ENCODE assay signal across 10 cellular contexts in genomic region chr15:79185199-79185598, GRCh38.
DNase-seq lines count a peak whose midpoint lies in the region; ATAC-seq, FAIRE-seq and TF ChIP-seq lines count a peak whose summit lies in the region.
"Had no signal": no experiment of that assay in that cellular context is flagged by ENCODE, and none has a peak within 500 bp of the region (broad histone marks: within the 10 kb centered on the region; RNA-seq: fewer than 3 reads in every experiment).

No MANE protein-coding gene starts in this region.

- H4K20me1 ChIP-seq in K562 (replicated peaks; ENCODE audit: control insufficient read depth, insufficient read depth, low read length): no peaks in the 10 kb centered on the region; the same call in 1 of the 2 replicates

- POLR2A ChIA-PET in GM10248 (lab: Yijun Ruan, JAX) (no interaction called here), K562 (lab: Yijun Ruan, JAX) (interaction anchor here (0.6 to 1.2 kb wide), 2 partner anchors 139 to 279 kb away, joined by 3 read pairs; no protein-coding TSS in a partner anchor)

- no peak overlapping the region for H3K4me3 ChIP-seq in K562
- H3K4me3 ChIP-seq in effector memory CD4-positive, alpha-beta T cell (ENCODE audit: insufficient read depth, low read depth, low read length, poor library complexity, severe bottlenecking): no peak overlapping the region

- H3K9me3 ChIP-seq in K562 (replicated peaks; ENCODE audit: control insufficient read depth, insufficient read depth, low read depth, low read length): no peaks in the 10 kb centered on the region
- H3K9me3 ChIP-seq in effector memory CD4-positive, alpha-beta T cell (ENCODE audit: control insufficient read depth, low read length): no peaks in the 10 kb centered on the region

- peaks cover 17 to 33% of the 10 kb centered on the region in 2 experiments; a peak in 4 of 5 replicates for H3K27me3 ChIP-seq in K562 (ENCODE audit: control insufficient read depth in 2 of 2, insufficient read depth in 2 of 2, low read length in 2 of 2)
- no peaks in the 10 kb centered on the region for H3K27me3 ChIP-seq in effector memory CD4-positive, alpha-beta T cell (replicated peaks; ENCODE audit: control insufficient read depth, insufficient read depth, low read length, poor library complexity, severe bottlenecking)

- no peaks in the 10 kb centered on the region for H3K79me2 ChIP-seq in K562 (ENCODE audit: control insufficient read depth, insufficient read depth, low read length)

- H2AFZ ChIP-seq in K562 (ENCODE audit: low read depth, low read length): no peak overlapping the region

- DNase-seq in GM10248 (ENCODE audit: extremely low spot score) (no peak), K562 (ENCODE audit: extremely low read depth in 1 of 4, low spot score in 3 of 4) (peak; percentile 38 to 50 (median 48)), NCI-H226 (no peak)
- DNase-seq in stimulated activated CD4-positive, alpha-beta T cell treated with anti-CD3 and anti-CD28 coated beads, Interleukin-12 subunit alpha, Interleukin-12 subunit beta, amount 100 ng/mL, for 4 hours: peak; percentile 9
- no peak for DNase-seq in effector memory CD4-positive, alpha-beta T cell
- DNase-seq: NCI-H2107 had no signal

- peak; percentile 9 for TF ChIP-seq CTCF in GM10248 (IDR thresholded peaks at IDR 0.05; ENCODE audit: control extremely low read depth, extremely low read depth, low read depth, missing control alignments)
- TF ChIP-seq CTCF in LNCAP (IDR thresholded peaks at IDR 0.05): peak; percentile 24; the same call in 1 of the 2 replicates
- peak; percentile 31 to 59 (median 40); a peak in 5 of 6 replicates for TF ChIP-seq CTCF in K562 (IDR thresholded peaks at IDR 0.05 in 2 of 3, conservative IDR thresholded peaks at IDR 0.05 in 1 of 3; ENCODE audit: insufficient read depth in 2 of 3, low read depth in 1 of 3, low read length in 3 of 3)

- H3K9ac ChIP-seq in K562 (ENCODE audit: insufficient read depth in 1 of 2, low read depth in 2 of 2, low read length in 2 of 2): no peak overlapping the region

- H3K27ac ChIP-seq in K562 (ENCODE audit: extremely low read depth, low read depth, low read length): no peak overlapping the region
- no peak overlapping the region for H3K27ac ChIP-seq in effector memory CD4-positive, alpha-beta T cell (ENCODE audit: insufficient read depth, low read length, poor library complexity, severe bottlenecking)
- H3K27ac ChIP-seq: VCaP had no signal

- WGBS in K562 (ENCODE audit: insufficient coverage, low coverage, missing lambda C conversion rate): 18% methylated on average over 7 of the region's 7 CpGs

- BruUV-seq in K562 (replicated peaks; lab: Mats Ljungman, UMichigan): no TSS peak

- intact Hi-C loops in K562 (cut with micrococcal nuclease): loop anchor here (10.0 kb wide), 1 partner anchor 280 kb away; no protein-coding TSS in a partner anchor

- no peak overlapping the region for H3K4me2 ChIP-seq in K562 (ENCODE audit: insufficient read depth, low read length)

- CTCF ChIA-PET in GM10248 (lab: Yijun Ruan, JAX) (interaction anchor here (0.8 to 11.4 kb wide), 53 partner anchors 8 to 428 kb away, joined by 3 to 247 read pairs (median 4); no protein-coding TSS in a partner anchor), K562 (lab: Yijun Ruan, JAX; ENCODE audit: low intra/inter-chr PET ratio) (interaction anchor here (0.6 to 4.5 kb wide), 4 partner anchors 154 to 286 kb away, joined by 5 to 39 read pairs (median 8); no protein-coding TSS in a partner anchor)

- TF ChIP-seq EP300 in K562 (IDR thresholded peaks at IDR 0.05; ENCODE audit: low read length): no peak

- H3K36me3 ChIP-seq in K562 (ENCODE audit: control insufficient read depth, insufficient read depth, low read length): no peaks in the 10 kb centered on the region
- no peaks in the 10 kb centered on the region for H3K36me3 ChIP-seq in effector memory CD4-positive, alpha-beta T cell (ENCODE audit: control insufficient read depth, insufficient read depth, low read length)

- no peaks in the 10 kb centered on the region for H3K9me1 ChIP-seq in K562 (ENCODE audit: control insufficient read depth, insufficient read depth, low read length)

- ATAC-seq in K562 (peak; percentile 93), GM18511 (IDR thresholded peaks at IDR 0.05; ENCODE audit: unreplicated experiment) (no peak), HG03025 (IDR thresholded peaks at IDR 0.05; ENCODE audit: low FRiP score, unreplicated experiment) (no peak)

- TF ChIP-seq POLR2A in K562 (conservative IDR thresholded peaks at IDR 0.05): no peak

- no peak for TF ChIP-seq RAD21 in K562 (CRISPR knock-in tag; conservative IDR thresholded peaks at IDR 0.05 in 1 of 2, IDR thresholded peaks at IDR 0.05 in 1 of 2)

- in situ Hi-C loops in K562 (cut with MboI): loop anchor here (10.0 kb wide), 1 partner anchor 280 kb away; no protein-coding TSS in a partner anchor

- FAIRE-seq in K562 (lab: Jason Lieb, UNC): peak; percentile 56

- H3K4me1 ChIP-seq in K562 (replicated peaks in 1 of 2; ENCODE audit: control insufficient read depth in 2 of 2, insufficient read depth in 2 of 2, low read length in 2 of 2): 0 out of 5 replicates have a peak, but pooled peaks cover 3 to 4% of the 10 kb centered on the region in 2 experiments
- H3K4me1 ChIP-seq in effector memory CD4-positive, alpha-beta T cell (ENCODE audit: control insufficient read depth, insufficient read depth, low read length, poor library complexity, severe bottlenecking): no peaks in the 10 kb centered on the region

TF ChIP-seq in K562, 482 proteins besides CTCF, POLR2A, EP300 and RAD21 (continues in another document):
- peak; percentile 38 for TF ChIP-seq CTCFL (IDR thresholded peaks at IDR 0.05; ENCODE audit: borderline replicate concordance, insufficient read depth, low read depth, low read length, poor library complexity, severe bottlenecking)
- no peak for TF ChIP-seq IRF9 (tag; IDR thresholded peaks at IDR 0.05)
- TF ChIP-seq ZC3H4 (CRISPR knock-in tag; IDR thresholded peaks at IDR 0.05; ENCODE audit: borderline replicate concordance): no peak
- TF ChIP-seq ZNF311 (CRISPR knock-in tag; IDR thresholded peaks at IDR 0.05): no peak
- TF ChIP-seq, protein P1, sequence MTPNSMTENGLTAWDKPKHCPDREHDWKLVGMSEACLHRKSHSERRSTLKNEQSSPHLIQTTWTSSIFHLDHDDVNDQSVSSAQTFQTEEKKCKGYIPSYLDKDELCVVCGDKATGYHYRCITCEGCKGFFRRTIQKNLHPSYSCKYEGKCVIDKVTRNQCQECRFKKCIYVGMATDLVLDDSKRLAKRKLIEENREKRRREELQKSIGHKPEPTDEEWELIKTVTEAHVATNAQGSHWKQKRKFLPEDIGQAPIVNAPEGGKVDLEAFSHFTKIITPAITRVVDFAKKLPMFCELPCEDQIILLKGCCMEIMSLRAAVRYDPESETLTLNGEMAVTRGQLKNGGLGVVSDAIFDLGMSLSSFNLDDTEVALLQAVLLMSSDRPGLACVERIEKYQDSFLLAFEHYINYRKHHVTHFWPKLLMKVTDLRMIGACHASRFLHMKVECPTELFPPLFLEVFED (CRISPR knock-in tag; conservative IDR thresholded peaks at IDR 0.05): 0 out of 2 replicates have a peak, but pooled peaks have one; percentile 22
- TF ChIP-seq EHMT2 (IDR thresholded peaks at IDR 0.05): peak; percentile 88
- TF ChIP-seq, protein P2, sequence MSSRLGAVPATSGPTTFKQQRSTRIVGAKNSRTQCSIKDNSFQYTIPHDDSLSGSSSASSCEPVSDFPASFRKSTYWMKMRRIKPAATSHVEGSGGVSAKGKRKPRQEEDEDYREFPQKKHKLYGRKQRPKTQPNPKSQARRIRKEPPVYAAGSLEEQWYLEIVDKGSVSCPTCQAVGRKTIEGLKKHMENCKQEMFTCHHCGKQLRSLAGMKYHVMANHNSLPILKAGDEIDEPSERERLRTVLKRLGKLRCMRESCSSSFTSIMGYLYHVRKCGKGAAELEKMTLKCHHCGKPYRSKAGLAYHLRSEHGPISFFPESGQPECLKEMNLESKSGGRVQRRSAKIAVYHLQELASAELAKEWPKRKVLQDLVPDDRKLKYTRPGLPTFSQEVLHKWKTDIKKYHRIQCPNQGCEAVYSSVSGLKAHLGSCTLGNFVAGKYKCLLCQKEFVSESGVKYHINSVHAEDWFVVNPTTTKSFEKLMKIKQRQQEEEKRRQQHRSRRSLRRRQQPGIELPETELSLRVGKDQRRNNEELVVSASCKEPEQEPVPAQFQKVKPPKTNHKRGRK (tag; IDR thresholded peaks at IDR 0.05): peak; percentile 67
- no peak for TF ChIP-seq SNIP1 (IDR thresholded peaks at IDR 0.05; ENCODE audit: low read depth)

Comparison
In these comparisons a context has a peak if more than half of its experiments do, and no peak if none do; other contexts are left out.
1. DNase-seq: peak in K562 (4 of 4) and stimulated activated CD4-positive, alpha-beta T cell treated with anti-CD3 and anti-CD28 coated beads, Interleukin-12 subunit alpha, Interleukin-12 subunit beta, amount 100 ng/mL, for 4 hours (single experiment); none in GM10248 (single experiment), effector memory CD4-positive, alpha-beta T cell (0 of 3) and NCI-H226 (single experiment).
2. Peak in every context shown above with its lines, with median percentiles within 50 percentile points of each other: CTCF ChIP-seq.